8 cellular contexts compared by ENCODE assay signal in genomic region chr17:45444856-45445820, GRCh38. TPM values are rescaled to one million over a fixed set of nuclear protein-coding genes. Genes with fewer than 3 reads are reported as not detected.
A peak's percentile ranks its signal among the peaks of the same experiment; 100 is the strongest.
DNase-seq lines count a peak whose midpoint lies in the region; ATAC-seq and TF ChIP-seq lines count a peak whose summit lies in the region.
"Not testable (repeated sequence)": the region's sequence is repeated elsewhere in the genome, so short reads cannot be mapped to it uniquely, and the experiment has no call there.

No MANE protein-coding gene starts in this region.

- not testable (repeated sequence) for DNase-seq in CD4-positive, CD25-positive, alpha-beta regulatory T cell; MM.1S; activated CD4-positive, alpha-beta T cell treated with anti-CD3 and anti-CD28 coated beads, Interleukin-2, amount 10 ng/mL, durations not matched to agents 7 days and 5 days; activated naive CD4-positive, alpha-beta T cell treated with anti-CD3 and anti-CD28 coated beads, Interleukin-2, amount 50 U/mL, for 72 hours (ENCODE audit: low spot score in 2 of 2); left ventricle myocardium inferior; memory B cell (ENCODE audit: low spot score in 2 of 2)
- DNase-seq in chondrocyte (ENCODE audit: low spot score), result peak; percentile 49
- peak; percentile 61 for DNase-seq in spleen

- POLR2A ChIA-PET in activated CD4-positive, alpha-beta T cell treated with anti-CD3 and anti-CD28 coated beads, Interleukin-2, amount 10 ng/mL, durations not matched to agents 7 days and 5 days (lab: Charles Lee), result not testable (repeated sequence)

- not testable (repeated sequence) for H3K27me3 Mint-ChIP-seq in CD4-positive, CD25-positive, alpha-beta regulatory T cell; activated CD4-positive, alpha-beta T cell treated with anti-CD3 and anti-CD28 coated beads, Interleukin-2, amount 10 ng/mL, durations not matched to agents 7 days and 5 days; chondrocyte (ENCODE audit: low read depth); memory B cell

- CTCF ChIA-PET in activated CD4-positive, alpha-beta T cell treated with anti-CD3 and anti-CD28 coated beads, Interleukin-2, amount 10 ng/mL, durations not matched to agents 7 days and 5 days (lab: Charles Lee), result not testable (repeated sequence)

- H3K9me3 Mint-ChIP-seq in CD4-positive, CD25-positive, alpha-beta regulatory T cell; activated CD4-positive, alpha-beta T cell treated with anti-CD3 and anti-CD28 coated beads, Interleukin-2, amount 10 ng/mL, durations not matched to agents 7 days and 5 days; activated naive CD4-positive, alpha-beta T cell treated with anti-CD3 and anti-CD28 coated beads, Interleukin-2, amount 50 U/mL, for 72 hours; chondrocyte (ENCODE audit: low read depth); memory B cell: not testable (repeated sequence)

- TF ChIP-seq POLR2A in spleen (IDR thresholded peaks at IDR 0.05), result not testable (repeated sequence)

- not testable (repeated sequence) for H3K4me3 Mint-ChIP-seq in CD4-positive, CD25-positive, alpha-beta regulatory T cell; activated CD4-positive, alpha-beta T cell treated with anti-CD3 and anti-CD28 coated beads, Interleukin-2, amount 10 ng/mL, durations not matched to agents 7 days and 5 days; chondrocyte (ENCODE audit: unreplicated experiment); memory B cell

- H3K4me1 ChIP-seq in CD4-positive, CD25-positive, alpha-beta regulatory T cell (ENCODE audit: control insufficient read depth, insufficient read depth, low read length, poor library complexity, severe bottlenecking), result peaks cover 10% of the 10 kb centered on the region
- H3K4me1 ChIP-seq in MM.1S (ENCODE audit: low read length) (peaks cover 38% of the 10 kb centered on the region), left ventricle myocardium inferior (peaks cover 38% of the 10 kb centered on the region), spleen (peaks cover 0 to 33% (median 15%) of the 10 kb centered on the region in 6 donors)

- intact Hi-C loops in left ventricle myocardium inferior (cut with micrococcal nuclease); spleen (cut with DNase I; ENCODE audit: low total_unique reads): not testable (repeated sequence)

- not testable (repeated sequence) for H3K36me3 Mint-ChIP-seq in CD4-positive, CD25-positive, alpha-beta regulatory T cell; activated naive CD4-positive, alpha-beta T cell treated with anti-CD3 and anti-CD28 coated beads, Interleukin-2, amount 50 U/mL, for 72 hours; chondrocyte (ENCODE audit: low read depth)
- peaks cover 25% of the 10 kb centered on the region for H3K36me3 Mint-ChIP-seq in activated CD4-positive, alpha-beta T cell treated with anti-CD3 and anti-CD28 coated beads, Interleukin-2, amount 10 ng/mL, durations not matched to agents 7 days and 5 days (ENCODE audit: low read depth)
- peaks cover 15% of the 10 kb centered on the region for H3K36me3 Mint-ChIP-seq in memory B cell

- H3K27me3 ChIP-seq in CD4-positive, CD25-positive, alpha-beta regulatory T cell (ENCODE audit: control insufficient read depth, insufficient read depth, low read length); MM.1S (replicated peaks; ENCODE audit: insufficient read depth, low read length); left ventricle myocardium inferior (ENCODE audit: low read depth); spleen (replicated peaks in 1 of 7): not testable (repeated sequence)

- H3K4me3 ChIP-seq in CD4-positive, CD25-positive, alpha-beta regulatory T cell (ENCODE audit: low read depth, low read length); MM.1S (ENCODE audit: low read length); left ventricle myocardium inferior; spleen: not testable (repeated sequence)

- H3K36me3 ChIP-seq in CD4-positive, CD25-positive, alpha-beta regulatory T cell (ENCODE audit: control insufficient read depth, insufficient read depth, low read length); MM.1S (replicated peaks; ENCODE audit: insufficient read depth, low read length): not testable (repeated sequence)
- H3K36me3 ChIP-seq in left ventricle myocardium inferior, result peaks cover 22% of the 10 kb centered on the region
- peaks cover 0 to 96% (median 11%) of the 10 kb centered on the region in 6 donors for H3K36me3 ChIP-seq in spleen

- not testable (repeated sequence) for TF ChIP-seq CTCF in MM.1S (IDR thresholded peaks at IDR 0.05; ENCODE audit: low read length); chondrocyte (IDR thresholded peaks at IDR 0.05); left ventricle myocardium inferior (IDR thresholded peaks at IDR 0.05; ENCODE audit: borderline replicate concordance); spleen (IDR thresholded peaks at IDR 0.05 in 8 of 11, conservative IDR thresholded peaks at IDR 0.05 in 3 of 11)

- peaks cover 0 to 44% (median 12%) of the 10 kb centered on the region in 4 donors for H3K4me1 Mint-ChIP-seq in CD4-positive, CD25-positive, alpha-beta regulatory T cell
- H3K4me1 Mint-ChIP-seq in activated CD4-positive, alpha-beta T cell treated with anti-CD3 and anti-CD28 coated beads, Interleukin-2, amount 10 ng/mL, durations not matched to agents 7 days and 5 days, result peaks cover 43% of the 10 kb centered on the region
- not testable (repeated sequence) for H3K4me1 Mint-ChIP-seq in chondrocyte (ENCODE audit: low read depth)
- H3K4me1 Mint-ChIP-seq in memory B cell, result peaks cover 13% of the 10 kb centered on the region

- not testable (repeated sequence) for H3K4me2 ChIP-seq in MM.1S (ENCODE audit: low read depth, low read length)

- not testable (repeated sequence) for H3K9me3 ChIP-seq in CD4-positive, CD25-positive, alpha-beta regulatory T cell (ENCODE audit: control insufficient read depth in 2 of 2, low read length in 2 of 2); MM.1S (replicated peaks; ENCODE audit: insufficient read depth, low read length); left ventricle myocardium inferior (replicated peaks); spleen

- peaks cover 25% of the 10 kb centered on the region for H3F3A ChIP-seq in MM.1S (ENCODE audit: insufficient read depth, low read length)

- WGBS in spleen, 5 donors, result 89 to 92% (median 90%) methylated on average over 19 to 21 of the region's 21 CpGs

- not testable (repeated sequence) for H3K9me2 ChIP-seq in MM.1S (replicated peaks; ENCODE audit: insufficient read depth, low read length)

- H3K27ac Mint-ChIP-seq in CD4-positive, CD25-positive, alpha-beta regulatory T cell, result peak overlapping the region in 2 of 3 donors; percentile 71 to 91
- H3K27ac Mint-ChIP-seq in activated CD4-positive, alpha-beta T cell treated with anti-CD3 and anti-CD28 coated beads, Interleukin-2, amount 10 ng/mL, durations not matched to agents 7 days and 5 days, result peak overlapping the region; percentile 36
- peak overlapping the region; percentile 5 to 30 for H3K27ac Mint-ChIP-seq in activated naive CD4-positive, alpha-beta T cell treated with anti-CD3 and anti-CD28 coated beads, Interleukin-2, amount 50 U/mL, for 72 hours
- H3K27ac Mint-ChIP-seq in chondrocyte (ENCODE audit: unreplicated experiment), result not testable (repeated sequence)
- peak overlapping the region; percentile 41 for H3K27ac Mint-ChIP-seq in memory B cell

- H3K9ac ChIP-seq in MM.1S (ENCODE audit: low read length), result not testable (repeated sequence)

- ATAC-seq in CD4-positive, CD25-positive, alpha-beta regulatory T cell (ENCODE audit: low read depth in 2 of 2); activated naive CD4-positive, alpha-beta T cell treated with anti-CD3 and anti-CD28 coated beads, Interleukin-2, amount 50 U/mL, for 72 hours; memory B cell (ENCODE audit: low read depth): not testable (repeated sequence)

- not testable (repeated sequence) for H3K79me2 ChIP-seq in MM.1S (ENCODE audit: low read length)

- H3K27ac ChIP-seq in CD4-positive, CD25-positive, alpha-beta regulatory T cell (ENCODE audit: insufficient read depth, low read length, poor library complexity, severe bottlenecking), result not testable (repeated sequence)
- H3K27ac ChIP-seq in MM.1S (ENCODE audit: low read length), result peak overlapping the region; percentile 83; the same call in 1 of the 2 replicates
- peak overlapping the region; percentile 77 for H3K27ac ChIP-seq in left ventricle myocardium inferior (replicated peaks)
- H3K27ac ChIP-seq in spleen, result peak overlapping the region in 1 of 8 donors; percentile 66

- H4K20me1 ChIP-seq in MM.1S (ENCODE audit: insufficient read depth, low read length), result not testable (repeated sequence)

- H2AFZ ChIP-seq in MM.1S (ENCODE audit: low read length), result not testable (repeated sequence)

RNA-seq across cellular contexts. Expression of gene ARHGAP27, which starts 12.5 kb away (rescaled TPM):
- total RNA-seq in CD4-positive, CD25-positive, alpha-beta regulatory T cell, result 78.5 TPM
- polyA plus RNA-seq in CD4-positive, CD25-positive, alpha-beta regulatory T cell, result 10 to 100 TPM; 23.9 to 27.7 (median 25.6) TPM
- total RNA-seq in activated CD4-positive, alpha-beta T cell treated with anti-CD3 and anti-CD28 coated beads, Interleukin-2, amount 10 ng/mL, durations not matched to agents 7 days and 5 days, result 10 to 100 TPM; 85.3 to 93.5 TPM
- 10 to 100 TPM; 49.7 to 55.1 TPM for total RNA-seq in activated naive CD4-positive, alpha-beta T cell treated with anti-CD3 and anti-CD28 coated beads, Interleukin-2, amount 50 U/mL, for 72 hours
- total RNA-seq in chondrocyte, result 1.5 to 2.7 TPM (median 2.0 TPM) in 3 replicates
- total RNA-seq in left ventricle myocardium inferior, result 15.1 TPM
- total RNA-seq in spleen, result 100 to 1,000 TPM in 6 of 7 donors, 10 to 100 TPM in 1; 97.8 to 151 (median 129) TPM
- polyA plus RNA-seq in spleen, result 100 to 1,000 TPM in 1 of 3 donors, 10 to 100 TPM in 2; 43.6 to 103 (median 73.1) TPM

RNA-seq across cellular contexts. Expression of gene PLEKHM1, which starts 45.4 kb away (rescaled TPM):
- 103 TPM for total RNA-seq in CD4-positive, CD25-positive, alpha-beta regulatory T cell
- 10 to 100 TPM; 11.1 to 19.4 (median 12.0) TPM for polyA plus RNA-seq in CD4-positive, CD25-positive, alpha-beta regulatory T cell
- 10 to 100 TPM; 48.6 to 53.0 TPM for total RNA-seq in activated CD4-positive, alpha-beta T cell treated with anti-CD3 and anti-CD28 coated beads, Interleukin-2, amount 10 ng/mL, durations not matched to agents 7 days and 5 days
- 10 to 100 TPM; 22.9 to 33.7 TPM for total RNA-seq in activated naive CD4-positive, alpha-beta T cell treated with anti-CD3 and anti-CD28 coated beads, Interleukin-2, amount 50 U/mL, for 72 hours
- 30.8 to 37.3 TPM (median 31.3 TPM) in 3 replicates for total RNA-seq in chondrocyte
- 27.3 TPM for total RNA-seq in left ventricle myocardium inferior
- total RNA-seq in spleen, result 100 to 1,000 TPM in 3 of 7 donors, 10 to 100 TPM in 4; 66.1 to 121 (median 84.9) TPM
- 10 to 100 TPM in 2 of 3 donors, 1 to 10 TPM in 1; 7.4 to 19.3 (median 12.4) TPM for polyA plus RNA-seq in spleen
